24 cellular contexts compared by ENCODE assay signal in the genomic region with DNA sequence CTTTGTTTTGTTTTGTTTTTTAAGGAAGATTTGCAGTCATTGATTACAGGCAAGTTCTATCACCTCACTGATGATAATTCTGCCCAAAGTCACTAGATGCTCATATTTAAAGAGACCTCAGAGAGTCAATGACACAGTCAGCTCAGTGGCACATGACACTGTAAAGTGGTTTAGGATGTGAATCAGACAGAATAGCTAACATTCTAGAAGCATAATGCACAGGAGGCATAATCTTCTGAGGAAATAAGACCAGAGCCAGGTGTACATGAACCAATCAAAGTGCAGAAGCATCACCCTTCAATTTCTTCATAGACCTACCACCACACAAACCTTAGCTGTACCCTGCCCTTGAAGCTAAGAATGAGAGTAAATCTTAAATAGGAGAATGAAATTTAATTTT.
"Had no signal": no experiment of that assay in that cellular context is flagged by ENCODE, and none has a peak within 500 bp of the region (broad histone marks: within the 10 kb centered on the region; RNA-seq: fewer than 3 reads in every experiment).

No MANE protein-coding gene starts in this region.

- H3K4me3 ChIP-seq: K562, PC-9, Peyer's patch, SJCRH30 had no signal

- H3K4me2 ChIP-seq: KMS-11, PC-9 had no signal

- H3K27ac ChIP-seq: KMS-11, PC-9, Peyer's patch, SJCRH30 had no signal

- H3K36me3 ChIP-seq: Peyer's patch, SJCRH30 had no signal

- H3K9ac ChIP-seq: KMS-11 had no signal

- ATAC-seq: K562, Right ventricle myocardium inferior, SK-N-SH treated with all-trans-retinoic acid at 6 μM for 48 hours had no signal

- DNase-seq: Kasumi-1, NCI-H1092, NCI-H1105 treated with DMSO at 0.1 percent for 48 hours, NCI-H1417 treated with DMSO at 0.1 percent for 48 hours, NCI-H146, NCI-H1694 treated with DMSO at 0.1 percent for 48 hours, NCI-H1930, NCI-H2081 treated with DMSO at 0.1 percent for 48 hours, NCI-H2171, NCI-H226, NCI-H446, NCI-H510A, NCI-H524 treated with DMSO at 0.1 percent for 48 hours, NCI-H69, NCI-H774, PC-9, Peyer's patch, SHP77 treated with DMSO at 0.1 percent for 48 hours, SJCRH30, T-helper 1 cell had no signal

- H2AFZ ChIP-seq: PC-9 had no signal

- H3K9me3 ChIP-seq: Peyer's patch, SJCRH30 had no signal

- H3K4me1 ChIP-seq: Peyer's patch, SJCRH30 had no signal

- H3K27me3 ChIP-seq: Peyer's patch, SJCRH30 had no signal
